21 cellular contexts compared by ENCODE assay signal in the genomic region with DNA sequence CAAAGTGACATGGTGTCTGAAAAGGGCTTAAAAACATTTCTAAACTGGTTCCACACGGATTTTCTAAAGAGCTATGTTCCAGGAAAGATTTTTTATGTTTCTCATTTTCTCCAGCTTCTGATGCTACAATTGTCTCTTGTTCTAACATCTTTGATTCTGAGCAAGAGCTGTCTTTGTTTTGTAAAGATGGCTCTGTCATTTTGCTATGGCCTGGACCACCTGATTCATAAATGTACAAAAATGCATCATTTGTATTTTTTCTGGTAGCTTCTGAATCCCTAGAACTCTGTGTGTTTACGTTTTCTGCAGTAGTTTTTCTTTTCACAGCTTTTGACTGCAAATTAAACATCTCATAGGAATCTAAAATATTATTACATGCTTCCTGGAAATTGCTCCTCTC.
"Had no signal": no experiment of that assay in that cellular context is flagged by ENCODE, and none has a peak within 500 bp of the region (broad histone marks: within the 10 kb centered on the region; RNA-seq: fewer than 3 reads in every experiment).

No MANE protein-coding gene starts in this region.

- H3K4me3 ChIP-seq: MG63, SK-N-MC had no signal

- H3K27me3 ChIP-seq: MG63 had no signal

- DNase-seq: activated B cell treated with CpG ODN at 0.5 μM for 24 hours; activated CD8-positive, alpha-beta memory T cell treated with anti-CD3 and anti-CD28 coated beads, Interleukin-2, amount 50 U/mL, for 4 hours; activated CD8-positive, alpha-beta T cell treated with anti-CD3 and anti-CD28 coated beads for 36 hours; activated effector memory CD4-positive, alpha-beta T cell treated with Interleukin-2 at 50 U/mL for 16 hours; activated naive CD4-positive, alpha-beta T cell; amniotic stem cell; MG63; MV-4-11; NCI-H1092 treated with DMSO at 0.1 percent for 48 hours; NCI-H1417 treated with DMSO at 0.1 percent for 48 hours; NCI-H1694; NCI-H2029; NCI-H2107; NCI-H2171 treated with DMSO at 0.1 percent for 48 hours; NCI-H226; NCI-H526; NCI-H774; T-cell; T-helper 2 cell; T1000 had no signal

- H3K9me3 ChIP-seq: MG63 had no signal

- H3K27ac ChIP-seq: SK-N-MC had no signal
